Comparison of ENCODE assay signal across 8 cellular contexts in genomic region chr11:35167451-35167954, GRCh38. TPM values are rescaled to one million over a fixed set of nuclear protein-coding genes. Genes with fewer than 3 reads are reported as not detected.
DNase-seq lines count a peak whose midpoint lies in the region; ATAC-seq and TF ChIP-seq lines count a peak whose summit lies in the region.
"Had no signal": no experiment of that assay in that cellular context is flagged by ENCODE, and none has a peak within 500 bp of the region (broad histone marks: within the 10 kb centered on the region; RNA-seq: fewer than 3 reads in every experiment).

No MANE protein-coding gene starts in this region.

- peak overlapping the region; percentile 65 for H3K56ac ChIP-seq in IMR-90 (ENCODE audit: extremely low read depth, insufficient read depth, low read length)

- H2AK9ac ChIP-seq in IMR-90 (replicated peaks; ENCODE audit: low read depth, low read length, poor library complexity): peak overlapping the region; percentile 49

- peak overlapping the region; percentile 84 for H2BK120ac ChIP-seq in IMR-90 (ENCODE audit: low read depth, low read length)

- peak overlapping the region; percentile 97 for H3K27ac Mint-ChIP-seq in activated naive CD8-positive, alpha-beta T cell treated with anti-CD3 and anti-CD28 coated beads, Interleukin-2, amount 10 ng/mL, durations not matched to agents 7 days and 5 days
- H3K27ac Mint-ChIP-seq in immature natural killer cell: peak overlapping the region; percentile 98 to 100 (median 100)

- CTCF ChIA-PET in IMR-90 (lab: Yijun Ruan, JAX): no interaction called here

- no peak for TF ChIP-seq RAD21 in IMR-90 (IDR thresholded peaks at IDR 0.05; ENCODE audit: low read length)

- POLR2A ChIA-PET in IMR-90 (lab: Charles Lee; ENCODE audit: unreplicated experiment): no interaction called here
- POLR2A ChIA-PET in activated naive CD8-positive, alpha-beta T cell treated with anti-CD3 and anti-CD28 coated beads, Interleukin-2, amount 10 ng/mL, durations not matched to agents 7 days and 5 days (lab: Charles Lee): interaction anchor here (1.0 to 11.4 kb wide), 6 partner anchors 9 to 91 kb away, joined by 3 to 186 read pairs (median 31); partner anchors contain the start of gene CD44

- intact Hi-C loops in IMR-90 (cut with micrococcal nuclease): no loop called here

- peaks cover 28% of the 10 kb centered on the region for H3K36me3 ChIP-seq in IMR-90 (ENCODE audit: control insufficient read depth, insufficient read depth, low read length)

- peak overlapping the region; percentile 76 for H3K4ac ChIP-seq in IMR-90 (ENCODE audit: low read depth, low read length)

- H3K27me3 Mint-ChIP-seq in activated naive CD8-positive, alpha-beta T cell treated with anti-CD3 and anti-CD28 coated beads, Interleukin-2, amount 10 ng/mL, durations not matched to agents 7 days and 5 days: no peaks in the 10 kb centered on the region
- peaks cover 8 to 26% (median 23%) of the 10 kb centered on the region in 3 donors for H3K27me3 Mint-ChIP-seq in immature natural killer cell (ENCODE audit: low read depth in 3 of 3)

- peaks cover 88% of the 10 kb centered on the region for H3K4me1 Mint-ChIP-seq in activated naive CD8-positive, alpha-beta T cell treated with anti-CD3 and anti-CD28 coated beads, Interleukin-2, amount 10 ng/mL, durations not matched to agents 7 days and 5 days
- peaks cover 100% of the 10 kb centered on the region in 2 donors for H3K4me1 Mint-ChIP-seq in immature natural killer cell

- peak overlapping the region; percentile 65 for H3K27ac ChIP-seq in IMR-90 (ENCODE audit: insufficient read depth, low read length)

- peak overlapping the region; percentile 96 for H2BK5ac ChIP-seq in IMR-90 (ENCODE audit: low read depth, low read length, poor library complexity, severe bottlenecking)

- H3K23ac ChIP-seq in IMR-90 (ENCODE audit: low read depth, low read length): peak overlapping the region; percentile 86; the same call in 1 of the 2 replicates

- H2BK20ac ChIP-seq in IMR-90 (ENCODE audit: low read depth, low read length): peak overlapping the region; percentile 38; the same call in 1 of the 2 replicates

- peak overlapping the region; percentile 16 for H4K5ac ChIP-seq in IMR-90 (ENCODE audit: low read depth, low read length)

- peak overlapping the region; percentile 81 for H3K4me3 Mint-ChIP-seq in activated naive CD8-positive, alpha-beta T cell treated with anti-CD3 and anti-CD28 coated beads, Interleukin-2, amount 10 ng/mL, durations not matched to agents 7 days and 5 days
- H3K4me3 Mint-ChIP-seq in immature natural killer cell: peak overlapping the region; percentile 78 to 96 (median 89)

- WGBS in IMR-90 (ENCODE audit: extremely low coverage in 2 of 2, insufficient read length in 1 of 2), 2 experiments: no CpG with 5 or more reads among the region's 2 CpGs

- DNase-seq in IMR-90 (no peak), immature natural killer cell (no peak), stromal cell of bone marrow (ENCODE audit: low read depth) (peak; percentile 77), cerebellar nuclear complex (lab: John Stamatoyannopoulos, UW) (no peak)
- no peak for DNase-seq in activated naive CD8-positive, alpha-beta T cell treated with anti-CD3 and anti-CD28 coated beads, Interleukin-2, amount 10 ng/mL, durations not matched to agents 7 days and 5 days
- DNase-seq: NCI-H226 had no signal

- H3K18ac ChIP-seq in IMR-90 (ENCODE audit: low read depth, low read length): peak overlapping the region; percentile 81

- H3K9ac ChIP-seq in IMR-90 (ENCODE audit: low read depth, low read length): no peak overlapping the region

- no peak overlapping the region for H2AFZ ChIP-seq in IMR-90 (replicated peaks; ENCODE audit: low read length, poor library complexity)

- peak overlapping the region; percentile 75 for H3K14ac ChIP-seq in IMR-90 (replicated peaks; ENCODE audit: low read depth, low read length)

- peaks cover 98% of the 10 kb centered on the region for H4K20me1 ChIP-seq in IMR-90 (ENCODE audit: insufficient read depth, low read length)

- in situ Hi-C loops in IMR-90 (cut with MboI; ENCODE audit: low sequenced_read_pairs): loop anchor here (25.0 kb wide), 1 partner anchor 580 kb away; no protein-coding TSS in a partner anchor

- H4K91ac ChIP-seq in IMR-90 (ENCODE audit: insufficient read depth, low read depth, low read length): peak overlapping the region; percentile 56

- peaks cover 50% of the 10 kb centered on the region for H3K36me3 Mint-ChIP-seq in activated naive CD8-positive, alpha-beta T cell treated with anti-CD3 and anti-CD28 coated beads, Interleukin-2, amount 10 ng/mL, durations not matched to agents 7 days and 5 days
- H3K36me3 Mint-ChIP-seq in immature natural killer cell: peaks cover 0 to 18% (median 4%) of the 10 kb centered on the region in 3 donors

- peak overlapping the region; percentile 21 to 43; a peak in 3 of 4 replicates for H4K8ac ChIP-seq in IMR-90 (ENCODE audit: low read depth in 2 of 2, low read length in 2 of 2)

- H3K4me3 ChIP-seq in IMR-90 (ENCODE audit: insufficient read depth, low read depth, low read length): no peak overlapping the region

- no peaks in the 10 kb centered on the region for H3K9me3 Mint-ChIP-seq in activated naive CD8-positive, alpha-beta T cell treated with anti-CD3 and anti-CD28 coated beads, Interleukin-2, amount 10 ng/mL, durations not matched to agents 7 days and 5 days
- no peaks in the 10 kb centered on the region for H3K9me3 Mint-ChIP-seq in immature natural killer cell

- peak overlapping the region; percentile 52 for H2AK5ac ChIP-seq in IMR-90 (ENCODE audit: low read depth, low read length)

- H2BK15ac ChIP-seq in IMR-90 (ENCODE audit: low read depth, low read length): peak overlapping the region; percentile 61; the same call in 2 of the 3 replicates

- H3K79me1 ChIP-seq in IMR-90 (ENCODE audit: low read depth in 1 of 2, low read length in 2 of 2): peaks cover 5 to 89% of the 10 kb centered on the region in 2 experiments

- ATAC-seq in IMR-90 (ENCODE audit: low read depth) (peak; percentile 1; the same call in 1 of the 2 replicates), GM21786 (IDR thresholded peaks at IDR 0.05; ENCODE audit: unreplicated experiment) (no peak), HG03521 (IDR thresholded peaks at IDR 0.05; ENCODE audit: unreplicated experiment) (no peak)
- ATAC-seq in activated naive CD8-positive, alpha-beta T cell treated with anti-CD3 and anti-CD28 coated beads, Interleukin-2, amount 10 ng/mL, durations not matched to agents 7 days and 5 days (ENCODE audit: low read depth): no peak

- H3K9me1 ChIP-seq in IMR-90 (ENCODE audit: insufficient read depth, low read length): peaks cover 63% of the 10 kb centered on the region

- H3K4me2 ChIP-seq in IMR-90 (ENCODE audit: low read depth, low read length): peak overlapping the region; percentile 30

- no TSS peak for BruUV-seq in IMR-90 (replicated peaks; lab: Mats Ljungman, UMichigan)

- TF ChIP-seq POLR2A in IMR-90 (IDR thresholded peaks at IDR 0.05; ENCODE audit: low read depth, low read length): no peak

- H3K9me3 ChIP-seq in IMR-90 (ENCODE audit: control insufficient read depth, insufficient read depth, low read length): no peaks in the 10 kb centered on the region

- peaks cover 47% of the 10 kb centered on the region for H3K4me1 ChIP-seq in IMR-90 (ENCODE audit: control insufficient read depth, insufficient read depth, low read length)

- dilution Hi-C loops in IMR-90 (cut with HindIII; ENCODE audit: low sequenced_read_pairs, unreplicated experiment): no loop called here

- TF ChIP-seq CTCF in IMR-90 (conservative IDR thresholded peaks at IDR 0.05; ENCODE audit: low read depth, low read length): no peak

- no peaks in the 10 kb centered on the region for H3K27me3 ChIP-seq in IMR-90 (ENCODE audit: control insufficient read depth, insufficient read depth, low read length)

TF ChIP-seq in IMR-90, 13 proteins besides CTCF, POLR2A, EP300 and RAD21:
- TF ChIP-seq RFX5 (IDR thresholded peaks at IDR 0.05; ENCODE audit: low read depth, low read length) (no peak), CEBPB (IDR thresholded peaks at IDR 0.05; ENCODE audit: low read depth, low read length) (peak; percentile 84)
TF ChIP-seq in IMR-90: peak in this region for 1.

RNA-seq across cellular contexts. Expression of gene CD44, which starts 28.5 kb away (rescaled TPM):
- 341 and 357 TPM in 2 replicates for total RNA-seq in IMR-90 (2012; rRNA removed)
- polyA plus RNA-seq in IMR-90 (2012; rRNA removed): 947 and 1,094 TPM in 2 replicates
- 502 and 1,091 TPM in 2 replicates for polyA plus RNA-seq in IMR-90 (2012; cell fraction: cytosol; rRNA removed)
- polyA plus RNA-seq in IMR-90 (2012; cell fraction: nucleus; rRNA removed; ENCODE audit: low replicate concordance): 461 and 652 TPM in 2 replicates
- 100 to 1,000 TPM; 551 to 555 TPM for total RNA-seq in activated naive CD8-positive, alpha-beta T cell treated with anti-CD3 and anti-CD28 coated beads, Interleukin-2, amount 10 ng/mL, durations not matched to agents 7 days and 5 days
- polyA plus RNA-seq in immature natural killer cell: 100 to 1,000 TPM; 213 to 247 (median 216) TPM
